In genomic region chr14:68140111-68140741, GRCh38 we compare ENCODE assay signal across 8 cellular contexts.
DNase-seq lines count a peak whose midpoint lies in the region; ATAC-seq lines count a peak whose summit lies in the region.

No MANE protein-coding gene starts in this region.

- DNase-seq in DMS153 (lab: John Stamatoyannopoulos, UW) (peak; percentile 82), NCI-H2196 treated with DMSO at 0.1 percent for 48 hours (lab: John Stamatoyannopoulos, UW; ENCODE audit: unreplicated experiment) (peak; percentile 78), Kasumi-1 (lab: John Stamatoyannopoulos, UW) (no peak), NK-92 (lab: John Stamatoyannopoulos, UW; ENCODE audit: unreplicated experiment) (no peak)

- ATAC-seq in GM21576 (IDR thresholded peaks at IDR 0.05; ENCODE audit: unreplicated experiment) (no peak), GM18517 (IDR thresholded peaks at IDR 0.05; ENCODE audit: unreplicated experiment) (no peak)

- H3K9me3 ChIP-seq in ectodermal cell (ENCODE audit: control insufficient read depth, low read length) (no peaks in the 10 kb centered on the region), mucosa of rectum (ENCODE audit: control insufficient read depth in 2 of 2, low read length in 2 of 2) (no peaks in the 10 kb centered on the region)

- H3K36me3 ChIP-seq in ectodermal cell (ENCODE audit: control insufficient read depth, insufficient read depth, low read length) (no peaks in the 10 kb centered on the region), mucosa of rectum (ENCODE audit: control insufficient read depth in 2 of 2, insufficient read depth in 2 of 2, low read length in 2 of 2) (no peaks in the 10 kb centered on the region)

- H3K27me3 ChIP-seq in ectodermal cell (ENCODE audit: control insufficient read depth, insufficient read depth, low read length, poor library complexity, severe bottlenecking) (no peaks in the 10 kb centered on the region), mucosa of rectum (ENCODE audit: control insufficient read depth in 2 of 2, insufficient read depth in 2 of 2, low read length in 2 of 2) (no peaks in the 10 kb centered on the region)

- no peak overlapping the region for H3K4me3 ChIP-seq in ectodermal cell (ENCODE audit: insufficient read depth, low read depth, low read length)
- no peak overlapping the region for H3K4me3 ChIP-seq in mucosa of rectum (ENCODE audit: low read length in 2 of 2)

- peaks cover 38% of the 10 kb centered on the region for H3K4me1 ChIP-seq in ectodermal cell (ENCODE audit: control insufficient read depth, insufficient read depth, low read length)
- H3K4me1 ChIP-seq in mucosa of rectum (ENCODE audit: control insufficient read depth in 2 of 2, insufficient read depth in 2 of 2, low read length in 2 of 2), result peaks cover 25 to 50% of the 10 kb centered on the region in 2 donors

- H3K9ac ChIP-seq in mucosa of rectum (ENCODE audit: low read depth in 1 of 2, low read length in 2 of 2), result peak overlapping the region in 1 of 2 donors; percentile 23

- H3K27ac ChIP-seq in ectodermal cell (ENCODE audit: insufficient read depth, low read depth, low read length, poor library complexity, severe bottlenecking) (peak overlapping the region; percentile 76), mucosa of rectum (ENCODE audit: low read depth in 2 of 2, low read length in 2 of 2) (peak overlapping the region; percentile 67 to 82)

- 57 to 65% methylated on average over 2 of the region's 2 CpGs for WGBS in ectodermal cell, 2 experiments

Comparison
In these comparisons a context has a peak if more than half of its experiments do, and no peak if none do; other contexts are left out.
1. DNase-seq: peak in DMS153 (single experiment) and NCI-H2196 treated with DMSO at 0.1 percent for 48 hours (single experiment); none in Kasumi-1 (0 of 2) and NK-92 (single experiment).